In the genomic region with DNA sequence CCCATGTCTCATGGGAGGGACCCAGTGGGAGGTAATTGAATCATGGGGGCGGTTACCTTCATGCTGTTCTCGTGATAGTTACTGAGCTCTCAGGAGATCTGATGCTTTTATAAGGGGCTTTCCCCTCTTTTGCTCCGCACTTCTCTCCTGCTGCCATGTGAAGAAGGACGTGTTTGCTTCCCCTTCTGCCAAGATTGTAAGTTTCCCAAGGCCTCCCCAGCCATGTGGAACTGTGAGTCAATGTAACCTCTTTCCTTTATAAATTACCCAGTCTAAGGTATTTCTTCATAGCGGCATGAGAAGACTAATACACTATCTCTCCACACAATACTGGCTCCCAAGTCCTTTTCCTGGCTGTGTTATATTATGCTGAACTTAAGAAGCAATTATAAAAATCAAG, we compare ENCODE assay signal across 10 cellular contexts.
DNase-seq lines count a peak whose midpoint lies in the region; ATAC-seq and TF ChIP-seq lines count a peak whose summit lies in the region.
"Had no signal": no experiment of that assay in that cellular context is flagged by ENCODE, and none has a peak within 500 bp of the region (broad histone marks: within the 10 kb centered on the region; RNA-seq: fewer than 3 reads in every experiment).

No MANE protein-coding gene starts in this region.

- WGBS in right lobe of liver (ENCODE audit: insufficient coverage, low coverage, low lambda C conversion rate, missing lambda C conversion rate): 70% methylated on average over 4 of the region's 5 CpGs
- WGBS in urinary bladder: 74% methylated on average over 5 of the region's 5 CpGs

- H3K4me1 ChIP-seq in right atrium auricular region (peaks cover 0 to 52% of the 10 kb centered on the region in 2 donors), right lobe of liver (no peaks in the 10 kb centered on the region), urinary bladder (ENCODE audit: insufficient read depth) (no peaks in the 10 kb centered on the region)

- ATAC-seq in left ventricle myocardium superior: no peak
- no peak for ATAC-seq in right lobe of liver

- DNase-seq in right atrium auricular region (ENCODE audit: low spot score) (no peak), left ventricle myocardium superior (no peak), astrocyte of the spinal cord (ENCODE audit: low read depth, low spot score) (peak; percentile 82), right lobe of liver (no peak), erythroblast (lab: John Stamatoyannopoulos, UW) (no peak), islet precursor cell (no peak), HPDE6-E6E7 (ENCODE audit: extremely low spot score) (no peak)
- DNase-seq: activated B cell treated with CpG ODN at 0.5 μM for 24 hours had no signal

- peaks cover 4% of the 10 kb centered on the region for H3K36me3 ChIP-seq in right atrium auricular region
- no peaks in the 10 kb centered on the region for H3K36me3 ChIP-seq in right lobe of liver
- no peaks in the 10 kb centered on the region for H3K36me3 ChIP-seq in urinary bladder (ENCODE audit: insufficient read depth)

- H3K27ac ChIP-seq in right atrium auricular region (peak overlapping the region; percentile 75 to 84), right lobe of liver (peak overlapping the region; percentile 15 to 65 (median 51)), urinary bladder (ENCODE audit: low read depth) (peak overlapping the region; percentile 56)
- H3K27ac ChIP-seq: KMS-11 had no signal

- no peak overlapping the region for H3K4me3 ChIP-seq in right atrium auricular region
- no peak overlapping the region for H3K4me3 ChIP-seq in astrocyte of the spinal cord (ENCODE audit: low read depth, low read length)
- no peak overlapping the region for H3K4me3 ChIP-seq in right lobe of liver
- H3K4me3 ChIP-seq in urinary bladder (ENCODE audit: low read depth, low read length): no peak overlapping the region

- in situ Hi-C loops in astrocyte of the spinal cord (cut with HindIII; ENCODE audit: low sequenced_read_pairs): no loop called here

- no peaks in the 10 kb centered on the region for H3K27me3 ChIP-seq in right atrium auricular region
- H3K27me3 ChIP-seq in right lobe of liver: no peaks in the 10 kb centered on the region

- no peak for TF ChIP-seq POLR2A in right lobe of liver (IDR thresholded peaks at IDR 0.05)
- no peak for TF ChIP-seq POLR2A in erythroblast (IDR thresholded peaks at IDR 0.05; ENCODE audit: low read length)

- H3K9me3 ChIP-seq in right atrium auricular region (no peaks in the 10 kb centered on the region), right lobe of liver (no peaks in the 10 kb centered on the region)

- no peak for TF ChIP-seq CTCF in right atrium auricular region (IDR thresholded peaks at IDR 0.05)
- no peak for TF ChIP-seq CTCF in astrocyte of the spinal cord (IDR thresholded peaks at IDR 0.05; ENCODE audit: low read depth, low read length)
- no peak for TF ChIP-seq CTCF in right lobe of liver (IDR thresholded peaks at IDR 0.05)

- intact Hi-C loops in left ventricle myocardium superior (cut with micrococcal nuclease) (no loop called here), right lobe of liver (cut with DNase I) (no loop called here)
